ENCODE assay signal across 19 cellular contexts in the genomic region with DNA sequence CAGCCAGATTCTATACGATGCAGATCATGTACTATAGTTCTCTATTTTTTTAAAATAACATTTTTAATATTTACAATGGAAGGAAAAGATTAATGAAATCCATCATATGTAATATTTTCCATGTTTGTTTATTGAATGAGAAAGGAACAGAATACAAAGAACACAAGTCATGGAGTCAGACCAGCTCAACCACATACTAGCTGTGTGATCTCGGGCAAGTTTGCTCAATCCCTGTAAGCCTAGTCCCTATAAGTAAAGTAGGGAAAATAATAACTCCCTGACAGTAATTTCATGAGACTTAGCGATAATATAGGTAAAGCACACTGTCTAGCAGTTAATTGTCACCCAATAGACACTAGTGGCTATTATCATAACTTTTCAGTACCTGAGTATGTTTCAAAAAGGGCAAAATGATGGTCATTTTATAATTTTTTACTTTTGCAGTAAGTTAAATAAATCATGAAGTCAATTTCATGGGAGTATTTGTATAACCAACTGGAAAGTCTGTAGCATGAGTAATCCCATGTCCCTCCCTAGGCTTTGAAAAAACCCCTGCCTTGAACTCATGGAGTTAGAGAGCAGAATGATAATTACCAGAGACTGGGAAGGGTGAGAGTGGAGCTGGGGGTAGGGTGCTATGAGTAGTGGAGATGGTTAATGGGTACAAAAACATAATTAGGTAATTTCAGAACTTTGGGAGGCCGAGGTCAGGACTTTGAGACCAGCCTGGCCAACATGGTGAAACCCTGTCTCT. TPM values are rescaled to one million over a fixed set of nuclear protein-coding genes. Genes with fewer than 3 reads are reported as not detected.
DNase-seq lines count a peak whose midpoint lies in the region; ATAC-seq and TF ChIP-seq lines count a peak whose summit lies in the region.
"Had no signal": no experiment of that assay in that cellular context is flagged by ENCODE, and none has a peak within 500 bp of the region (broad histone marks: within the 10 kb centered on the region; RNA-seq: fewer than 3 reads in every experiment).

No MANE protein-coding gene starts in this region.

- H3K27me3 ChIP-seq in ACC112 (ENCODE audit: insufficient read depth, low read length) (no peaks in the 10 kb centered on the region), brain microvascular endothelial cell (replicated peaks) (no peaks in the 10 kb centered on the region), right lobe of liver (no peaks in the 10 kb centered on the region)

- in situ Hi-C loops in brain microvascular endothelial cell (cut with HindIII; ENCODE audit: low pct_ligation_motif_present, low sequenced_read_pairs): no loop called here

- H3K36me3 Mint-ChIP-seq in activated naive CD4-positive, alpha-beta T cell treated with anti-CD3 and anti-CD28 coated beads for 36 hours (ENCODE audit: low read depth): no peaks in the 10 kb centered on the region
- no peaks in the 10 kb centered on the region for H3K36me3 Mint-ChIP-seq in natural killer cell treated with Interleukin-12 subunit alpha and Interleukin-12 subunit beta and Interleukin-15 and Interleukin-18, amount 100 ng/mL, for 72 hours

- peak overlapping the region; percentile 35 for H2AFZ ChIP-seq in ACC112 (ENCODE audit: low read length, unreplicated experiment)

- CTCF ChIA-PET in activated naive CD4-positive, alpha-beta T cell treated with anti-CD3 and anti-CD28 coated beads for 36 hours (lab: Charles Lee): interaction anchor here (0.6 kb wide), 1 partner anchor 176 kb away, joined by 3 read pairs; no protein-coding TSS in a partner anchor

- H3K4me1 ChIP-seq in ACC112 (ENCODE audit: control insufficient read depth, insufficient read depth, low read length, unreplicated experiment) (peaks cover 32% of the 10 kb centered on the region), right lobe of liver (peaks cover 0 to 30% (median 6%) of the 10 kb centered on the region in 4 donors)

- ATAC-seq in right lobe of liver: no peak
- no peak for ATAC-seq in natural killer cell treated with Interleukin-12 subunit alpha and Interleukin-12 subunit beta and Interleukin-15 and Interleukin-18, amount 100 ng/mL, for 72 hours

- peaks cover 8% of the 10 kb centered on the region for H3K4me1 Mint-ChIP-seq in activated naive CD4-positive, alpha-beta T cell treated with anti-CD3 and anti-CD28 coated beads for 36 hours (ENCODE audit: low read depth)
- H3K4me1 Mint-ChIP-seq in natural killer cell treated with Interleukin-12 subunit alpha and Interleukin-12 subunit beta and Interleukin-15 and Interleukin-18, amount 100 ng/mL, for 72 hours (ENCODE audit: low read depth in 2 of 2): peaks cover 10 to 14% of the 10 kb centered on the region in 2 donors

- no peak overlapping the region for H3K4me3 Mint-ChIP-seq in activated naive CD4-positive, alpha-beta T cell treated with anti-CD3 and anti-CD28 coated beads for 36 hours
- no peak overlapping the region for H3K4me3 Mint-ChIP-seq in natural killer cell treated with Interleukin-12 subunit alpha and Interleukin-12 subunit beta and Interleukin-15 and Interleukin-18, amount 100 ng/mL, for 72 hours
- H3K4me3 Mint-ChIP-seq: B cell had no signal

- TF ChIP-seq POLR2A in right lobe of liver (IDR thresholded peaks at IDR 0.05): no peak

- TF ChIP-seq CTCF in brain microvascular endothelial cell (IDR thresholded peaks at IDR 0.05; ENCODE audit: low read depth, low read length, missing control alignments): no peak
- TF ChIP-seq CTCF in right lobe of liver (IDR thresholded peaks at IDR 0.05): no peak

- DNase-seq in M059J (ENCODE audit: low read depth): peak; percentile 49
- peak; percentile 24 for DNase-seq in brain microvascular endothelial cell
- peak; percentile 44 for DNase-seq in hepatic stellate cell (ENCODE audit: low spot score)
- DNase-seq in activated naive CD4-positive, alpha-beta T cell treated with anti-CD3 and anti-CD28 coated beads for 36 hours: no peak
- no peak for DNase-seq in right lobe of liver
- DNase-seq in cerebellar nuclear complex (lab: John Stamatoyannopoulos, UW): no peak
- no peak for DNase-seq in natural killer cell treated with Interleukin-12 subunit alpha and Interleukin-12 subunit beta and Interleukin-15 and Interleukin-18, amount 100 ng/mL, for 72 hours (ENCODE audit: low spot score)
- DNase-seq: 8988T; COR-L47; KG1; NCI-H1436; NCI-H2029; NCI-H446; NCI-H526 treated with DMSO at 0.1 percent for 48 hours; NK-92 treated with Interleukin-12 subunit alpha and Interleukin-12 subunit beta, amount 100 ng/mL, for 24 hours; SHP77 treated with DMSO at 0.1 percent for 48 hours; SK-N-SH had no signal

- H3K27ac Mint-ChIP-seq in activated naive CD4-positive, alpha-beta T cell treated with anti-CD3 and anti-CD28 coated beads for 36 hours: no peak overlapping the region
- H3K27ac Mint-ChIP-seq in natural killer cell treated with Interleukin-12 subunit alpha and Interleukin-12 subunit beta and Interleukin-15 and Interleukin-18, amount 100 ng/mL, for 72 hours: no peak overlapping the region
- H3K27ac Mint-ChIP-seq: B cell had no signal

- no peak overlapping the region for H3K27ac ChIP-seq in ACC112 (ENCODE audit: low read depth, low read length)
- H3K27ac ChIP-seq in brain microvascular endothelial cell: no peak overlapping the region
- no peak overlapping the region for H3K27ac ChIP-seq in right lobe of liver

- H3K36me3 ChIP-seq in ACC112 (ENCODE audit: insufficient read depth, low read length) (no peaks in the 10 kb centered on the region), brain microvascular endothelial cell (replicated peaks) (no peaks in the 10 kb centered on the region), right lobe of liver (no peaks in the 10 kb centered on the region)

- WGBS in right lobe of liver (ENCODE audit: insufficient coverage, low coverage, low lambda C conversion rate, missing lambda C conversion rate): 85% methylated on average over 4 of the region's 4 CpGs

- no peak overlapping the region for H3K4me3 ChIP-seq in ACC112 (ENCODE audit: low read depth, low read length)
- H3K4me3 ChIP-seq in brain microvascular endothelial cell (ENCODE audit: low read depth, low read length): no peak overlapping the region
- H3K4me3 ChIP-seq in right lobe of liver: no peak overlapping the region

- no peaks in the 10 kb centered on the region for H3K79me2 ChIP-seq in ACC112 (ENCODE audit: control insufficient read depth, insufficient read depth, low read length, unreplicated experiment)

- no peaks in the 10 kb centered on the region for H3K27me3 Mint-ChIP-seq in activated naive CD4-positive, alpha-beta T cell treated with anti-CD3 and anti-CD28 coated beads for 36 hours (ENCODE audit: low read depth)
- H3K27me3 Mint-ChIP-seq in natural killer cell treated with Interleukin-12 subunit alpha and Interleukin-12 subunit beta and Interleukin-15 and Interleukin-18, amount 100 ng/mL, for 72 hours: peaks cover 0 to 4% of the 10 kb centered on the region in 2 donors
- H3K27me3 Mint-ChIP-seq: B cell had no signal

- H3K9me3 Mint-ChIP-seq in activated naive CD4-positive, alpha-beta T cell treated with anti-CD3 and anti-CD28 coated beads for 36 hours: no peaks in the 10 kb centered on the region
- H3K9me3 Mint-ChIP-seq in natural killer cell treated with Interleukin-12 subunit alpha and Interleukin-12 subunit beta and Interleukin-15 and Interleukin-18, amount 100 ng/mL, for 72 hours: no peaks in the 10 kb centered on the region

- H3K9me3 ChIP-seq in right lobe of liver: no peaks in the 10 kb centered on the region
- H3K9me3 ChIP-seq: SK-N-SH had no signal

- intact Hi-C loops in activated naive CD4-positive, alpha-beta T cell treated with anti-CD3 and anti-CD28 coated beads for 36 hours (cut with micrococcal nuclease): no loop called here
- intact Hi-C loops in right lobe of liver (cut with DNase I): no loop called here

RNA-seq across cellular contexts. Expression of a gene that starts 37.0 kb away (rescaled TPM):
- 28.0 and 46.1 TPM in 2 replicates for total RNA-seq in M059J (2014; rRNA removed; shearing (Covaris generic))
- total RNA-seq in activated naive CD4-positive, alpha-beta T cell treated with anti-CD3 and anti-CD28 coated beads for 36 hours: 10 to 100 TPM; 56.0 to 57.0 TPM
- total RNA-seq in right lobe of liver: 10 to 100 TPM; 23.2 to 30.9 (median 28.6) TPM
- 10 to 100 TPM; 82.3 to 97.3 TPM for total RNA-seq in natural killer cell treated with Interleukin-12 subunit alpha and Interleukin-12 subunit beta and Interleukin-15 and Interleukin-18, amount 100 ng/mL, for 72 hours

Comparison
In these comparisons a context has a peak if more than half of its experiments do, and no peak if none do; other contexts are left out.
1. DNase-seq: peak in M059J (single experiment), brain microvascular endothelial cell (single experiment) and hepatic stellate cell (single experiment); none in activated naive CD4-positive, alpha-beta T cell treated with anti-CD3 and anti-CD28 coated beads for 36 hours (single experiment), right lobe of liver (0 of 3), cerebellar nuclear complex (0 of 2) and natural killer cell treated with Interleukin-12 subunit alpha and Interleukin-12 subunit beta and Interleukin-15 and Interleukin-18, amount 100 ng/mL, for 72 hours (single experiment).